In the genomic region with DNA sequence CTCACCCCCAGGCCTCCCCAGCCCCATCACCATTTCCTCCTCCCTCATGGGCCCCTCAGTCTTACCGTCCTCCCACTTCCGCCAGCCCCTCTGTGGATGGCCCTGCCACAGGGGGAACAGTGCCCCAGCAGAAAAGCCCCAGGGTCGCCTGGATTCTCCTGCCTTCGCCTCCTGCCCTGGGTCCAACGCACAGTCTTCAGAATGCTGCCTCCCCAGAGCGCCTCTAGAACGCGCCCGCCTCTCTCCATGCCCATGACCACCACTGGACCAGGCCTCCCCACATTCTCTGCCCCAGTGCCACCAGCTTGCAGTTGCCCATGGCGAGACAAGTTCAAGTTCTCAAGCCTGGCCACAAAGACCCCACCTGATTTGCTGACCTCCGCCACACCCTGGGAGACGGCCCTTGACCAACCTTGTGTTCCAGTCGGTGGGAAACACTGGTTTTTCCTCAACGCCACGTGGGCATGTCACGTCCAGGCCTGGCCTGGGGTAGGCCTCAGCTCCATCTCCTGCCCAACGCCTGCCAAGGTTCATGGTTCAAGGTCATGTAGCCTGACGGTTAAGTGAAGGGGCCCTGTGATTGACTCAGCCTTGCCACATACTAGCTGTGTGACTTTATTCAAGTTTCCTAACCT, we compare ENCODE assay signal across 15 cellular contexts. TPM values are rescaled to one million over a fixed set of nuclear protein-coding genes. Genes with fewer than 3 reads are reported as not detected.
DNase-seq lines count a peak whose midpoint lies in the region; ATAC-seq and TF ChIP-seq lines count a peak whose summit lies in the region.
"Had no signal": no experiment of that assay in that cellular context is flagged by ENCODE, and none has a peak within 500 bp of the region (broad histone marks: within the 10 kb centered on the region; RNA-seq: fewer than 3 reads in every experiment).

No MANE protein-coding gene starts in this region.

- H3K27me3 Mint-ChIP-seq in brain = peaks cover 3% of the 10 kb centered on the region
- no peaks in the 10 kb centered on the region for H3K27me3 Mint-ChIP-seq in activated naive CD8-positive, alpha-beta T cell treated with anti-CD3 and anti-CD28 coated beads for 36 hours
- H3K27me3 Mint-ChIP-seq: activated naive CD8-positive, alpha-beta T cell; CD4-positive, alpha-beta memory T cell; memory B cell had no signal

- H3K27ac Mint-ChIP-seq in brain = peak overlapping the region in 3 of 5 experiments; percentile 79 to 92 (median 83)
- no peak overlapping the region for H3K27ac Mint-ChIP-seq in activated naive CD8-positive, alpha-beta T cell treated with anti-CD3 and anti-CD28 coated beads for 36 hours
- H3K27ac Mint-ChIP-seq: activated naive CD8-positive, alpha-beta T cell; activated T-helper 1 cell treated with anti-CD3 and anti-CD28 coated beads, Interleukin-12 subunit alpha, Interleukin-12 subunit beta, Interleukin-2, Interleukin-4 antibody, amounts not matched to agents 30 ng/mL and 10 ng/mL and 1 ng/mL, durations not matched to agents 14 hours and 24 hours and 36 hours; memory B cell had no signal

- peak; percentile 8 for ATAC-seq in GM18907 (IDR thresholded peaks at IDR 0.05; ENCODE audit: unreplicated experiment)
- no peak for ATAC-seq in sciatic nerve

- H3K4me1 Mint-ChIP-seq in brain = peaks cover 15% of the 10 kb centered on the region
- H3K4me1 Mint-ChIP-seq in activated naive CD8-positive, alpha-beta T cell treated with anti-CD3 and anti-CD28 coated beads for 36 hours = peaks cover 9% of the 10 kb centered on the region

- peak overlapping the region in 1 of 5 experiments; percentile 79 for H3K4me3 Mint-ChIP-seq in brain
- no peak overlapping the region for H3K4me3 Mint-ChIP-seq in activated naive CD8-positive, alpha-beta T cell treated with anti-CD3 and anti-CD28 coated beads for 36 hours
- H3K4me3 Mint-ChIP-seq: activated T-helper 1 cell treated with anti-CD3 and anti-CD28 coated beads, Interleukin-12 subunit alpha, Interleukin-12 subunit beta, Interleukin-2, Interleukin-4 antibody, amounts not matched to agents 30 ng/mL and 10 ng/mL and 1 ng/mL, durations not matched to agents 14 hours and 24 hours and 36 hours; CD4-positive, alpha-beta memory T cell; memory B cell had no signal

- no peak for TF ChIP-seq CTCF in C4-2B (conservative IDR thresholded peaks at IDR 0.05)
- no peak for TF ChIP-seq CTCF in brain (conservative IDR thresholded peaks at IDR 0.05)

- intact Hi-C loops in sciatic nerve (cut with DNase I) = no loop called here

- peaks cover 0 to 31% (median 3%) of the 10 kb centered on the region in 5 experiments for H3K9me3 Mint-ChIP-seq in brain
- no peaks in the 10 kb centered on the region for H3K9me3 Mint-ChIP-seq in activated naive CD8-positive, alpha-beta T cell treated with anti-CD3 and anti-CD28 coated beads for 36 hours
- H3K9me3 Mint-ChIP-seq: activated T-helper 1 cell treated with anti-CD3 and anti-CD28 coated beads, Interleukin-12 subunit alpha, Interleukin-12 subunit beta, Interleukin-2, Interleukin-4 antibody, amounts not matched to agents 30 ng/mL and 10 ng/mL and 1 ng/mL, durations not matched to agents 14 hours and 24 hours and 36 hours; CD4-positive, alpha-beta memory T cell; memory B cell had no signal

- peak overlapping the region; percentile 97 for H3K27ac ChIP-seq in C4-2B

- DNase-seq in sciatic nerve (ENCODE audit: low spot score) = peak; percentile 60
- DNase-seq in activated naive CD8-positive, alpha-beta T cell treated with anti-CD3 and anti-CD28 coated beads for 36 hours = no peak
- no peak for DNase-seq in mesenteric fat pad (ENCODE audit: low spot score)
- no peak for DNase-seq in stimulated activated CD8-positive, alpha-beta memory T cell treated with anti-CD3 and anti-CD28 coated beads, Interleukin-4, amount 100 ng/mL, for 48 hours

- H3K36me3 Mint-ChIP-seq in brain = no peaks in the 10 kb centered on the region
- H3K36me3 Mint-ChIP-seq in activated naive CD8-positive, alpha-beta T cell treated with anti-CD3 and anti-CD28 coated beads for 36 hours = no peaks in the 10 kb centered on the region
- H3K36me3 Mint-ChIP-seq: activated naive CD8-positive, alpha-beta T cell; CD4-positive, alpha-beta memory T cell; memory B cell had no signal

RNA-seq across cellular contexts. Expression of a gene that starts 0.6 kb away (rescaled TPM):
- 38.0 TPM for polyA plus RNA-seq in brain (ENCODE audit: insufficient read depth, low read depth, low replicate concordance)
- total RNA-seq in sciatic nerve (73.1 TPM), mesenteric fat pad (10.2 TPM)
- total RNA-seq in activated naive CD8-positive, alpha-beta T cell treated with anti-CD3 and anti-CD28 coated beads for 36 hours = 1 to 10 TPM; 2.8 to 4.2 TPM
- total RNA-seq: CD4-positive, alpha-beta memory T cell had no signal
- polyA plus RNA-seq: CD4-positive, alpha-beta memory T cell had no signal

RNA-seq across cellular contexts. Expression of a gene that starts 17.4 kb away (rescaled TPM):
- polyA plus RNA-seq in brain (ENCODE audit: insufficient read depth, low read depth, low replicate concordance) = 15.6 TPM
- 1.1 TPM for total RNA-seq in sciatic nerve
- total RNA-seq in activated naive CD8-positive, alpha-beta T cell treated with anti-CD3 and anti-CD28 coated beads for 36 hours = not detected
- 0.74 TPM for total RNA-seq in mesenteric fat pad
- total RNA-seq: activated CD8-positive, alpha-beta memory T cell treated with anti-CD3 and anti-CD28 coated beads for 36 hours; activated T-helper 1 cell treated with anti-CD3 and anti-CD28 coated beads, Interleukin-12 subunit alpha, Interleukin-12 subunit beta, Interleukin-2, Interleukin-4 antibody, amounts not matched to agents 30 ng/mL and 10 ng/mL and 1 ng/mL, durations not matched to agents 14 hours and 24 hours and 36 hours; body of pancreas; CD4-positive, alpha-beta memory T cell; HT1080; osteocyte had no signal
- polyA plus RNA-seq: CD4-positive, alpha-beta memory T cell had no signal

RNA-seq across cellular contexts. Expression of a gene that starts 30.8 kb away (rescaled TPM):
- 102 TPM for polyA plus RNA-seq in brain (ENCODE audit: insufficient read depth, low read depth, low replicate concordance)
- total RNA-seq in sciatic nerve (39.9 TPM), mesenteric fat pad (57.4 TPM)
- 10 to 100 TPM; 55.9 to 58.1 TPM for total RNA-seq in activated naive CD8-positive, alpha-beta T cell treated with anti-CD3 and anti-CD28 coated beads for 36 hours

RNA-seq across cellular contexts. Expression of a gene that starts 31.1 kb away (rescaled TPM):
- polyA plus RNA-seq in brain (ENCODE audit: insufficient read depth, low read depth, low replicate concordance) = 365 TPM
- 110 TPM for total RNA-seq in sciatic nerve
- total RNA-seq in activated naive CD8-positive, alpha-beta T cell treated with anti-CD3 and anti-CD28 coated beads for 36 hours = 100 to 1,000 TPM; 133 to 145 TPM
- 191 TPM for total RNA-seq in mesenteric fat pad

RNA-seq across cellular contexts. Expression of a gene that starts 38.8 kb away (rescaled TPM):
- polyA plus RNA-seq in brain (ENCODE audit: insufficient read depth, low read depth, low replicate concordance) = 9.2 TPM
- total RNA-seq in sciatic nerve (10.1 TPM), mesenteric fat pad (32.3 TPM)
- total RNA-seq in activated naive CD8-positive, alpha-beta T cell treated with anti-CD3 and anti-CD28 coated beads for 36 hours = 1 to 10 TPM; 4.1 to 4.3 TPM
